In genomic region chr12:104494137-104494815, GRCh38 we compare ENCODE assay signal across 1 cellular context.
TF ChIP-seq lines count a peak whose summit lies in the region.

No MANE protein-coding gene starts in this region.

TF ChIP-seq in GM12878, 131 proteins besides CTCF, POLR2A, EP300 and RAD21 (continued from another document and continues in another):
- TF ChIP-seq REST (IDR thresholded peaks at IDR 0.05; ENCODE audit: low read depth, low read length) = no peak
- TF ChIP-seq NFYA (IDR thresholded peaks at IDR 0.05; ENCODE audit: borderline replicate concordance, low read depth, low read length) = no peak
- 0 out of 2 replicates have a peak, but pooled peaks have one; percentile 40 for TF ChIP-seq DPF2 (IDR thresholded peaks at IDR 0.05)
- TF ChIP-seq ZNF207 (IDR thresholded peaks at IDR 0.05; ENCODE audit: borderline replicate concordance) = peak; percentile 78; the same call in 1 of the 2 replicates
- 0 out of 2 replicates have a peak, but pooled peaks have one; percentile 45 for TF ChIP-seq NBN (IDR thresholded peaks at IDR 0.05)
- peak; percentile 62; the same call in 1 of the 2 replicates for TF ChIP-seq HDGF (IDR thresholded peaks at IDR 0.05)
- TF ChIP-seq CEBPB (IDR thresholded peaks at IDR 0.05; ENCODE audit: borderline replicate concordance in 1 of 2, low read depth in 2 of 2, low read length in 2 of 2) = no peak
- TF ChIP-seq MLLT1 (IDR thresholded peaks at IDR 0.05) = peak; percentile 40; the same call in 1 of the 2 replicates
- peak; percentile 80 for TF ChIP-seq ZNF687 (IDR thresholded peaks at IDR 0.05)
- peak; percentile 79; the same call in 1 of the 2 replicates for TF ChIP-seq ZBED1 (IDR thresholded peaks at IDR 0.05; ENCODE audit: borderline replicate concordance)
- peak; percentile 18; the same call in 1 of the 2 replicates for TF ChIP-seq TCF7 (IDR thresholded peaks at IDR 0.05; ENCODE audit: borderline replicate concordance)
- no peak for TF ChIP-seq MAX (IDR thresholded peaks at IDR 0.05; ENCODE audit: low read depth, low read length)
- TF ChIP-seq POU2F2 (IDR thresholded peaks at IDR 0.05; ENCODE audit: borderline replicate concordance, low read depth, low read length) = peak; percentile 75; the same call in 1 of the 3 replicates
- peak; percentile 46 for TF ChIP-seq SMAD1 (IDR thresholded peaks at IDR 0.05; ENCODE audit: low read depth, partially characterized antibody)
- peak; percentile 62 for TF ChIP-seq SKIL (IDR thresholded peaks at IDR 0.05; ENCODE audit: low read depth, poor library complexity, severe bottlenecking)
- TF ChIP-seq PAX5 (IDR thresholded peaks at IDR 0.05; ENCODE audit: borderline replicate concordance, low read depth, low read length) = 0 out of 2 replicates have a peak, but pooled peaks have one; percentile 37
- no peak for TF ChIP-seq USF1 (IDR thresholded peaks at IDR 0.05; ENCODE audit: borderline replicate concordance, extremely low read length, insufficient read depth, low read depth, low read length)
- peak; percentile 85 for TF ChIP-seq NR2F1 (conservative IDR thresholded peaks at IDR 0.05)
- TF ChIP-seq MEF2A (IDR thresholded peaks at IDR 0.05; ENCODE audit: insufficient read depth, low read depth, low read length) = peak; percentile 58; the same call in 1 of the 2 replicates
- TF ChIP-seq ATF2 (IDR thresholded peaks at IDR 0.05; ENCODE audit: low read length) = peak; percentile 68; the same call in 1 of the 2 replicates
- TF ChIP-seq NRF1 (conservative IDR thresholded peaks at IDR 0.05; ENCODE audit: low read depth, low read length) = no peak
- TF ChIP-seq RCOR1 (conservative IDR thresholded peaks at IDR 0.05; ENCODE audit: low read depth, low read length) = 0 out of 2 replicates have a peak, but pooled peaks have one; percentile 46
- peak; percentile 80 for TF ChIP-seq NFIC (IDR thresholded peaks at IDR 0.05; ENCODE audit: low read depth, low read length)
- TF ChIP-seq SIX5 (IDR thresholded peaks at IDR 0.05; ENCODE audit: low read depth, low read length, severe bottlenecking) = no peak
- TF ChIP-seq ZNF274 (IDR thresholded peaks at IDR 0.05; ENCODE audit: insufficient read depth, insufficient read length) = no peak
- TF ChIP-seq RBBP5 (conservative IDR thresholded peaks at IDR 0.05) = peak; percentile 84; the same call in 1 of the 2 replicates
- no peak for TF ChIP-seq SPI1 (IDR thresholded peaks at IDR 0.05; ENCODE audit: borderline replicate concordance, insufficient read depth, low read depth, low read length)
- TF ChIP-seq IRF4 (IDR thresholded peaks at IDR 0.05; ENCODE audit: low read depth, low read length) = peak; percentile 57; the same call in 1 of the 2 replicates
- peak; percentile 5 for TF ChIP-seq SP1 (IDR thresholded peaks at IDR 0.05; ENCODE audit: low read depth, low read length)
- TF ChIP-seq ASH2L (IDR thresholded peaks at IDR 0.05; ENCODE audit: borderline replicate concordance, low read depth) = peak; percentile 78; the same call in 1 of the 2 replicates
- TF ChIP-seq ETV6 (conservative IDR thresholded peaks at IDR 0.05 in 1 of 2, IDR thresholded peaks at IDR 0.05 in 1 of 2; ENCODE audit: borderline replicate concordance in 1 of 2, low read depth in 1 of 2) = peak in 1 of 2 experiments; percentile 44; a peak in 1 of 4 replicates
- peak; percentile 61; the same call in 1 of the 2 replicates for TF ChIP-seq MTA2 (IDR thresholded peaks at IDR 0.05; ENCODE audit: low read depth)
- peak in 1 of 2 experiments; percentile 11; a peak in 1 of 4 replicates for TF ChIP-seq IKZF2 (IDR thresholded peaks at IDR 0.05)
- TF ChIP-seq BCL3 (IDR thresholded peaks at IDR 0.05; ENCODE audit: borderline replicate concordance, insufficient read depth, low read depth, low read length, poor library complexity, severe bottlenecking) = peak; percentile 39
- no peak for TF ChIP-seq HDAC2 (IDR thresholded peaks at IDR 0.05)
- no peak for TF ChIP-seq JUND (IDR thresholded peaks at IDR 0.05; ENCODE audit: low read depth, low read length)
- TF ChIP-seq JUNB (IDR thresholded peaks at IDR 0.05) = peak; percentile 87
- TF ChIP-seq RFX5 (IDR thresholded peaks at IDR 0.05; ENCODE audit: low read depth, low read length) = no peak
- TF ChIP-seq EGR1 (IDR thresholded peaks at IDR 0.05; ENCODE audit: borderline replicate concordance in 1 of 2, low read depth in 2 of 2, low read length in 2 of 2) = peak in 1 of 2 experiments; percentile 72; a peak in 2 of 3 replicates
- TF ChIP-seq NKRF (conservative IDR thresholded peaks at IDR 0.05) = no peak
- TF ChIP-seq RB1 (IDR thresholded peaks at IDR 0.05; ENCODE audit: borderline replicate concordance) = no peak
- peak; percentile 78 for TF ChIP-seq PKNOX1 (IDR thresholded peaks at IDR 0.05)
